In genomic region chr15:67080900-67081431, GRCh38 we compare ENCODE assay signal across 1 cellular context.
TF ChIP-seq lines count a peak whose summit lies in the region.

No MANE protein-coding gene starts in this region.

TF ChIP-seq in K562, 482 proteins besides CTCF, POLR2A, EP300 and RAD21 (continued from another document and continues in another):
- TF ChIP-seq NKRF (IDR thresholded peaks at IDR 0.05; ENCODE audit: borderline replicate concordance) (no peak), BRCA1 (IDR thresholded peaks at IDR 0.05) (no peak), BRCA1 (CRISPR knock-in tag; IDR thresholded peaks at IDR 0.05) (no peak), CAMTA2 (CRISPR knock-in tag; conservative IDR thresholded peaks at IDR 0.05) (no peak), USF1 (CRISPR knock-in tag; IDR thresholded peaks at IDR 0.05) (no peak), MXI1 (IDR thresholded peaks at IDR 0.05; ENCODE audit: low read depth, low read length) (no peak), NR2C1 (IDR thresholded peaks at IDR 0.05) (no peak), NR2C1 (tag; IDR thresholded peaks at IDR 0.05) (peak; percentile 36; the same call in 1 of the 2 replicates), CBFA2T3 (IDR thresholded peaks at IDR 0.05) (peak; percentile 8; the same call in 1 of the 2 replicates), TEAD1 (CRISPR knock-in tag; IDR thresholded peaks at IDR 0.05) (peak in 1 of 2 experiments; percentile 83; a peak in 2 of 4 replicates), NFE2 (IDR thresholded peaks at IDR 0.05; ENCODE audit: low read depth) (peak; percentile 78), RNF2 (IDR thresholded peaks at IDR 0.05) (peak; percentile 88; the same call in 1 of the 2 replicates), ZBTB33 (CRISPR knock-in tag; IDR thresholded peaks at IDR 0.05) (no peak), KAT2B (IDR thresholded peaks at IDR 0.05; ENCODE audit: low read depth, low read length) (no peak), SMAD4 (CRISPR knock-in tag; conservative IDR thresholded peaks at IDR 0.05) (peak; percentile 88), FOXP1 (CRISPR knock-in tag; IDR thresholded peaks at IDR 0.05) (peak; percentile 60; the same call in 1 of the 2 replicates), MTA3 (IDR thresholded peaks at IDR 0.05; ENCODE audit: borderline replicate concordance) (peak; percentile 68; the same call in 1 of the 2 replicates), MAFF (IDR thresholded peaks at IDR 0.05; ENCODE audit: low read length) (peak; percentile 33; the same call in 1 of the 2 replicates), PML (IDR thresholded peaks at IDR 0.05; ENCODE audit: low read length) (no peak), POLR2AphosphoS2 (IDR thresholded peaks at IDR 0.05; ENCODE audit: low read length) (no peak), SP1 (CRISPR knock-in tag; IDR thresholded peaks at IDR 0.05) (no peak), MXD1 (CRISPR knock-in tag; IDR thresholded peaks at IDR 0.05; ENCODE audit: borderline replicate concordance, poor library complexity, severe bottlenecking) (no peak), HDAC2 (IDR thresholded peaks at IDR 0.05) (peak; percentile 62; the same call in 1 of the 2 replicates), HOMEZ (CRISPR knock-in tag; IDR thresholded peaks at IDR 0.05) (no peak), MYNN (IDR thresholded peaks at IDR 0.05) (peak; percentile 87; the same call in 1 of the 2 replicates), MYNN (CRISPR knock-in tag; IDR thresholded peaks at IDR 0.05) (no peak), HCFC1 (IDR thresholded peaks at IDR 0.05; ENCODE audit: low read depth, low read length) (0 out of 2 replicates have a peak, but pooled peaks have one; percentile 14), NBN (IDR thresholded peaks at IDR 0.05; ENCODE audit: low read depth) (no peak), XRCC3 (IDR thresholded peaks at IDR 0.05) (no peak), CREB3 (tag; conservative IDR thresholded peaks at IDR 0.05; ENCODE audit: low read depth) (0 out of 2 replicates have a peak, but pooled peaks have one; percentile 17), LCOR (CRISPR knock-in tag; IDR thresholded peaks at IDR 0.05) (no peak), THAP12 (CRISPR knock-in tag; IDR thresholded peaks at IDR 0.05) (no peak), ELK3 (CRISPR knock-in tag; IDR thresholded peaks at IDR 0.05) (no peak), NRF1 (conservative IDR thresholded peaks at IDR 0.05 in 1 of 2, IDR thresholded peaks at IDR 0.05 in 1 of 2) (peak; percentile 19 to 31; a peak in 1 of 4 replicates), E2F4 (CRISPR knock-in tag; IDR thresholded peaks at IDR 0.05; ENCODE audit: low read depth) (no peak), IRF1 (CRISPR knock-in tag; IDR thresholded peaks at IDR 0.05; ENCODE audit: borderline replicate concordance) (no peak), ZNF134 (CRISPR knock-in tag; conservative IDR thresholded peaks at IDR 0.05) (no peak), RHOXF2B (CRISPR knock-in tag; conservative IDR thresholded peaks at IDR 0.05) (0 out of 2 replicates have a peak, but pooled peaks have one; percentile 42), RBBP5 (IDR thresholded peaks at IDR 0.05; ENCODE audit: borderline replicate concordance, insufficient read depth, low read length, poor library complexity, severe bottlenecking) (no peak), JUN (IDR thresholded peaks at IDR 0.05; ENCODE audit: borderline replicate concordance, low read depth, low read length) (peak; percentile 22; the same call in 1 of the 2 replicates), JUN (CRISPR knock-in tag; IDR thresholded peaks at IDR 0.05; ENCODE audit: borderline replicate concordance) (no peak), MAFK (IDR thresholded peaks at IDR 0.05; ENCODE audit: low read length) (peak; percentile 42; the same call in 1 of the 2 replicates), CTCFL (IDR thresholded peaks at IDR 0.05; ENCODE audit: borderline replicate concordance, insufficient read depth, low read depth, low read length, poor library complexity, severe bottlenecking) (peak; percentile 58), KDM2B (CRISPR knock-in tag; IDR thresholded peaks at IDR 0.05) (no peak), ILK (tag; IDR thresholded peaks at IDR 0.05; ENCODE audit: borderline replicate concordance, low read depth) (no peak), ESRRA (IDR thresholded peaks at IDR 0.05; ENCODE audit: borderline replicate concordance, low read depth) (peak; percentile 52; the same call in 1 of the 2 replicates), ZNF140 (CRISPR knock-in tag; IDR thresholded peaks at IDR 0.05) (no peak)
